11 cellular contexts compared by ENCODE assay signal in genomic region chr18:9838144-9838877, GRCh38. TPM values are rescaled to one million over a fixed set of nuclear protein-coding genes. Genes with fewer than 3 reads are reported as not detected.
DNase-seq lines count a peak whose midpoint lies in the region; ATAC-seq and TF ChIP-seq lines count a peak whose summit lies in the region.
"Had no signal": no experiment of that assay in that cellular context is flagged by ENCODE, and none has a peak within 500 bp of the region (broad histone marks: within the 10 kb centered on the region; RNA-seq: fewer than 3 reads in every experiment).

No MANE protein-coding gene starts in this region.

- H3K27me3 Mint-ChIP-seq in stimulated activated memory B cell treated with anti-CD40 and anti-IgM and Interleukin-4, amounts not matched to agents 10 μg/mL and 1 μg/mL and 100 μg/mL, for 72 hours: no peaks in the 10 kb centered on the region

- no peak for ATAC-seq in stimulated activated memory B cell treated with anti-CD40 and anti-IgM and Interleukin-4, amounts not matched to agents 10 μg/mL and 1 μg/mL and 100 μg/mL, for 72 hours
- ATAC-seq in HG03025 (IDR thresholded peaks at IDR 0.05; ENCODE audit: low FRiP score, unreplicated experiment): no peak
- ATAC-seq: activated CD8-positive, alpha-beta memory T cell treated with anti-CD3 and anti-CD28 coated beads, Interleukin-2, amount 10 ng/mL, durations not matched to agents 7 days and 5 days had no signal

- H3K9me3 Mint-ChIP-seq in stimulated activated memory B cell treated with anti-CD40 and anti-IgM and Interleukin-4, amounts not matched to agents 10 μg/mL and 1 μg/mL and 100 μg/mL, for 72 hours: peaks cover 7% of the 10 kb centered on the region
- H3K9me3 Mint-ChIP-seq: CD4-positive, alpha-beta T cell had no signal

- H3K4me1 ChIP-seq in ectodermal cell (ENCODE audit: control insufficient read depth, insufficient read depth, low read length) (peaks cover 28% of the 10 kb centered on the region), mesodermal cell (ENCODE audit: control insufficient read depth, insufficient read depth, low read length, poor library complexity, severe bottlenecking) (peaks cover 17% of the 10 kb centered on the region), BE2C (no peaks in the 10 kb centered on the region)

- H3K4me1 Mint-ChIP-seq in stimulated activated memory B cell treated with anti-CD40 and anti-IgM and Interleukin-4, amounts not matched to agents 10 μg/mL and 1 μg/mL and 100 μg/mL, for 72 hours: peaks cover 11% of the 10 kb centered on the region
- H3K4me1 Mint-ChIP-seq: activated CD8-positive, alpha-beta memory T cell treated with anti-CD3 and anti-CD28 coated beads, Interleukin-2, amount 10 ng/mL, durations not matched to agents 7 days and 5 days had no signal

- no peak overlapping the region for H3K27ac Mint-ChIP-seq in stimulated activated memory B cell treated with anti-CD40 and anti-IgM and Interleukin-4, amounts not matched to agents 10 μg/mL and 1 μg/mL and 100 μg/mL, for 72 hours
- H3K27ac Mint-ChIP-seq: activated CD8-positive, alpha-beta memory T cell treated with anti-CD3 and anti-CD28 coated beads, Interleukin-2, amount 10 ng/mL, durations not matched to agents 7 days and 5 days; CD4-positive, alpha-beta T cell had no signal

- H3K4me3 ChIP-seq in AG10803 (ENCODE audit: low read length) (no peak overlapping the region), ectodermal cell (ENCODE audit: insufficient read depth, low read depth, low read length) (no peak overlapping the region), mesodermal cell (ENCODE audit: extremely low read depth, insufficient read depth, low read length, poor library complexity, severe bottlenecking) (no peak overlapping the region), BE2C (ENCODE audit: low read depth, low read length) (no peak overlapping the region)

- WGBS in ectodermal cell, 2 experiments: 53 to 56% methylated on average over 10 of the region's 10 CpGs
- WGBS in mesodermal cell (ENCODE audit: insufficient coverage in 2 of 2), 2 experiments: 31 to 38% methylated on average over 5 to 6 of the region's 10 CpGs

- H3K27ac ChIP-seq in ectodermal cell (ENCODE audit: insufficient read depth, low read depth, low read length, poor library complexity, severe bottlenecking): peak overlapping the region; percentile 83
- H3K27ac ChIP-seq in mesodermal cell (ENCODE audit: low read depth, low read length, severe bottlenecking): peak overlapping the region; percentile 75

- DNase-seq in AG10803 (ENCODE audit: low read depth): peak; percentile 80
- peak; percentile 68 for DNase-seq in NCI-H2029 (lab: John Stamatoyannopoulos, UW)
- no peak for DNase-seq in stimulated activated CD4-positive, alpha-beta T cell treated with anti-CD3 and anti-CD28 coated beads, Interleukin-4, amount 100 ng/mL, for 24 hours
- no peak for DNase-seq in BE2C
- DNase-seq: activated CD8-positive, alpha-beta memory T cell treated with anti-CD3 and anti-CD28 coated beads, Interleukin-2, amount 10 ng/mL, durations not matched to agents 7 days and 5 days; CD4-positive, alpha-beta T cell; RPMI8226 had no signal

- H3K9me3 ChIP-seq in ectodermal cell (ENCODE audit: control insufficient read depth, low read length): no peaks in the 10 kb centered on the region
- no peaks in the 10 kb centered on the region for H3K9me3 ChIP-seq in mesodermal cell (ENCODE audit: control insufficient read depth, low read length)
- H3K9me3 ChIP-seq in BE2C: no peaks in the 10 kb centered on the region

- TF ChIP-seq CTCF in AG10803 (conservative IDR thresholded peaks at IDR 0.05; ENCODE audit: low read length): no peak
- no peak for TF ChIP-seq CTCF in BE2C (IDR thresholded peaks at IDR 0.05; ENCODE audit: low read depth, low read length)

- no peak overlapping the region for H3K4me3 Mint-ChIP-seq in stimulated activated memory B cell treated with anti-CD40 and anti-IgM and Interleukin-4, amounts not matched to agents 10 μg/mL and 1 μg/mL and 100 μg/mL, for 72 hours
- H3K4me3 Mint-ChIP-seq: activated CD8-positive, alpha-beta memory T cell treated with anti-CD3 and anti-CD28 coated beads, Interleukin-2, amount 10 ng/mL, durations not matched to agents 7 days and 5 days; CD4-positive, alpha-beta T cell had no signal

- H3K27me3 ChIP-seq in ectodermal cell (ENCODE audit: control insufficient read depth, insufficient read depth, low read length, poor library complexity, severe bottlenecking): no peaks in the 10 kb centered on the region
- H3K27me3 ChIP-seq in BE2C: no peaks in the 10 kb centered on the region

- peaks cover 41% of the 10 kb centered on the region for H3K36me3 Mint-ChIP-seq in stimulated activated memory B cell treated with anti-CD40 and anti-IgM and Interleukin-4, amounts not matched to agents 10 μg/mL and 1 μg/mL and 100 μg/mL, for 72 hours
- H3K36me3 Mint-ChIP-seq: activated CD8-positive, alpha-beta memory T cell treated with anti-CD3 and anti-CD28 coated beads, Interleukin-2, amount 10 ng/mL, durations not matched to agents 7 days and 5 days had no signal

- no peaks in the 10 kb centered on the region for H3K36me3 ChIP-seq in ectodermal cell (ENCODE audit: control insufficient read depth, insufficient read depth, low read length)
- peaks cover 61% of the 10 kb centered on the region for H3K36me3 ChIP-seq in mesodermal cell (ENCODE audit: control insufficient read depth, insufficient read depth, low read length)
- H3K36me3 ChIP-seq in BE2C: no peaks in the 10 kb centered on the region

RNA-seq across cellular contexts. Expression of gene TXNDC2, which starts 47.5 kb away (rescaled TPM):
- not detected for polyA plus RNA-seq in ectodermal cell (2013, experiment 1 of 4)
- not detected for polyA plus RNA-seq in ectodermal cell (2013, experiment 2 of 4)
- polyA plus RNA-seq in ectodermal cell (2013, experiment 3 of 4): not detected
- not detected for polyA plus RNA-seq in ectodermal cell (2013, experiment 4 of 4)
- polyA plus RNA-seq in mesodermal cell (2013, experiment 1 of 2): 0.18 TPM
- 0.40 TPM for polyA plus RNA-seq in mesodermal cell (2013, experiment 2 of 2)
- polyA plus RNA-seq in BE2C (2012; ENCODE audit: insufficient read depth, insufficient read length, low read depth): not detected

Comparison
In these comparisons a context has a peak if more than half of its experiments do, and no peak if none do; other contexts are left out.
1. DNase-seq: peak in AG10803 (single experiment) and NCI-H2029 (single experiment); none in stimulated activated CD4-positive, alpha-beta T cell treated with anti-CD3 and anti-CD28 coated beads, Interleukin-4, amount 100 ng/mL, for 24 hours (single experiment) and BE2C (single experiment).